ENCODE assay signal across 12 cellular contexts in genomic region chr12:95318071-95318545, GRCh38.
DNase-seq lines count a peak whose midpoint lies in the region; ATAC-seq and TF ChIP-seq lines count a peak whose summit lies in the region.
"Had no signal": no experiment of that assay in that cellular context is flagged by ENCODE, and none has a peak within 500 bp of the region (broad histone marks: within the 10 kb centered on the region; RNA-seq: fewer than 3 reads in every experiment).

No MANE protein-coding gene starts in this region.

- H3K9ac ChIP-seq in liver (ENCODE audit: low read depth in 1 of 2, low read length in 2 of 2) = no peak overlapping the region
- H3K9ac ChIP-seq: neural progenitor cell had no signal

- H3K36me3 ChIP-seq in body of pancreas (replicated peaks in 1 of 2; ENCODE audit: insufficient read depth in 1 of 2, low read depth in 2 of 2) = no peaks in the 10 kb centered on the region
- H3K36me3 ChIP-seq in liver (ENCODE audit: control insufficient read depth in 4 of 4, insufficient read depth in 3 of 4, low read depth in 1 of 4, low read length in 3 of 4) = no peaks in the 10 kb centered on the region
- H3K36me3 ChIP-seq: neural progenitor cell had no signal

- intact Hi-C loops in body of pancreas (cut with DNase I) = no loop called here

- H3K27ac ChIP-seq in body of pancreas (peak overlapping the region in 2 of 4 donors; percentile 14 to 19), liver (ENCODE audit: low read depth in 1 of 2, low read length in 2 of 2) (peak overlapping the region; percentile 65 to 68)
- H3K27ac ChIP-seq: neural progenitor cell had no signal

- 35 to 38% methylated on average over 2 of the region's 2 CpGs for WGBS in body of pancreas, 2 donors
- 33% methylated on average over 2 of the region's 2 CpGs for WGBS in liver

- peaks cover 3% of the 10 kb centered on the region for H3K4me1 ChIP-seq in body of pancreas
- peaks cover 3 to 21% (median 9%) of the 10 kb centered on the region in 4 donors for H3K4me1 ChIP-seq in liver (ENCODE audit: control insufficient read depth in 4 of 4, insufficient read depth in 4 of 4, low read length in 3 of 4)

- no peak for TF ChIP-seq POLR2A in body of pancreas (IDR thresholded peaks at IDR 0.05)

- peak; percentile 23 to 28 for TF ChIP-seq RAD21 in liver (IDR thresholded peaks at IDR 0.05)

- H3K27me3 ChIP-seq in body of pancreas (no peaks in the 10 kb centered on the region), liver (ENCODE audit: control insufficient read depth in 4 of 4, insufficient read depth in 4 of 4, low read length in 3 of 4) (no peaks in the 10 kb centered on the region)
- H3K27me3 ChIP-seq: neural progenitor cell had no signal

- DNase-seq in AG08396 (ENCODE audit: low spot score) = peak; percentile 28
- DNase-seq in LoVo (ENCODE audit: low spot score) = peak; percentile 28
- no peak for DNase-seq in body of pancreas
- no peak for DNase-seq in OCI-M2 (lab: John Stamatoyannopoulos, UW; ENCODE audit: unreplicated experiment)
- no peak for DNase-seq in stimulated activated CD4-positive, alpha-beta T cell treated with anti-CD3 and anti-CD28 coated beads, Interleukin-4, amount 100 ng/mL, for 4 hours
- no peak for DNase-seq in activated CD4-positive, alpha-beta T cell treated with anti-CD3 and anti-CD28 coated beads for 4 hours
- DNase-seq: NCI-H2029, T-helper 2 cell had no signal

- TF ChIP-seq CTCF in body of pancreas (IDR thresholded peaks at IDR 0.05) = no peak
- no peak for TF ChIP-seq CTCF in liver (IDR thresholded peaks at IDR 0.05; ENCODE audit: low read depth, low read length, missing input control)

- no peak overlapping the region for H3K4me3 ChIP-seq in body of pancreas
- H3K4me3 ChIP-seq in liver (ENCODE audit: low read depth in 1 of 3, low read length in 3 of 3) = no peak overlapping the region
- H3K4me3 ChIP-seq: neural progenitor cell had no signal

- H3K9me3 ChIP-seq in body of pancreas (no peaks in the 10 kb centered on the region), liver (ENCODE audit: control insufficient read depth in 4 of 4, low read length in 3 of 4) (no peaks in the 10 kb centered on the region)

- ATAC-seq in body of pancreas (peak; percentile 58), HG02981 (IDR thresholded peaks at IDR 0.05; ENCODE audit: unreplicated experiment) (no peak)
- ATAC-seq: HCT116 had no signal

TF ChIP-seq in liver, 16 proteins besides CTCF, POLR2A, EP300 and RAD21:
- TF ChIP-seq NR2F2 (IDR thresholded peaks at IDR 0.05) (peak; percentile 56), TAF1 (conservative IDR thresholded peaks at IDR 0.05) (no peak), GABPA (IDR thresholded peaks at IDR 0.05 in 1 of 2, conservative IDR thresholded peaks at IDR 0.05 in 1 of 2) (peak in 1 of 2 donors; percentile 12), FOXA1 (IDR thresholded peaks at IDR 0.05) (peak; percentile 59), FOXA2 (IDR thresholded peaks at IDR 0.05) (peak; percentile 17), HNF4G (IDR thresholded peaks at IDR 0.05) (no peak), REST (IDR thresholded peaks at IDR 0.05) (no peak), HNF4A (conservative IDR thresholded peaks at IDR 0.05) (peak; percentile 64 to 73), MAX (IDR thresholded peaks at IDR 0.05) (peak; percentile 27), ATF3 (IDR thresholded peaks at IDR 0.05) (peak; percentile 53), EGR1 (IDR thresholded peaks at IDR 0.05; ENCODE audit: low read depth in 2 of 2) (peak in 1 of 2 donors; percentile 66), JUND (IDR thresholded peaks at IDR 0.05) (peak; percentile 63 to 92), YY1 (IDR thresholded peaks at IDR 0.05) (peak; percentile 89), RXRA (IDR thresholded peaks at IDR 0.05) (peak; percentile 66 to 85), ZBTB33 (IDR thresholded peaks at IDR 0.05) (peak; percentile 79), SP1 (IDR thresholded peaks at IDR 0.05) (peak; percentile 80)
TF ChIP-seq in liver: peak in this region for 13.

Comparison
In these comparisons a context has a peak if more than half of its experiments do, and no peak if none do; other contexts are left out.
1. DNase-seq: peak in AG08396 (single experiment) and LoVo (single experiment); none in body of pancreas (0 of 4), OCI-M2 (single experiment), stimulated activated CD4-positive, alpha-beta T cell treated with anti-CD3 and anti-CD28 coated beads, Interleukin-4, amount 100 ng/mL, for 4 hours (0 of 2) and activated CD4-positive, alpha-beta T cell treated with anti-CD3 and anti-CD28 coated beads for 4 hours (0 of 2).